Comparison of ENCODE assay signal across 22 cellular contexts in the genomic region with DNA sequence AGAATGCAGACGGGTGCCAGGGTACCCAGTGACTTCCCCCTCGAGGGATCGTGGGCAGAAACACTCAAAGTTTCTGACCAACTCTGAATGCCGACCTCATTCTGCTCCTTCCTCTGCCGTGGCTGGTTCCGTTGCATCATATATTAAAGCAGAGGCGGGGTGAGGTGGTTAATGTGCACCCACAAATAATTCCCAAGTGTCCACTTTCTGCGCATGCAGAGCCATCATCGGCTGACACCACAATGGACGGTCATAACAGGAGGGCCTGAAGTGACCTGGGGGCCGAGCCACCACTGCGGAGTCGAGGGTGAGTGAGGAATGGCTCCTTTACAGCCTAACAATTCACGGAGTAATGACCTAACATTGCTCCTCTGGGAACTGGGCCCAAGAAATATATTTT. TPM values are rescaled to one million over a fixed set of nuclear protein-coding genes. Genes with fewer than 3 reads are reported as not detected.
"Had no signal": no experiment of that assay in that cellular context is flagged by ENCODE, and none has a peak within 500 bp of the region (broad histone marks: within the 10 kb centered on the region; RNA-seq: fewer than 3 reads in every experiment).

No MANE protein-coding gene starts in this region.

- H3K36me3 Mint-ChIP-seq: activated naive CD8-positive, alpha-beta T cell; natural killer cell treated with Interleukin-12 subunit alpha and Interleukin-12 subunit beta and Interleukin-15 and Interleukin-18, amount 100 ng/mL, for 72 hours had no signal

- H3K4me3 Mint-ChIP-seq: activated naive CD8-positive, alpha-beta T cell; activated T-helper 17 cell treated with anti-CD3 and anti-CD28 coated beads, Interleukin-2, amount 50 U/mL, for 72 hours; endodermal cell; natural killer cell treated with Interleukin-12 subunit alpha and Interleukin-12 subunit beta and Interleukin-15 and Interleukin-18, amount 100 ng/mL, for 72 hours; stimulated activated naive CD8-positive, alpha-beta T cell treated with anti-CD3 and anti-CD28 coated beads, Interleukin-15, Interleukin-2, amounts not matched to agents 100 ng/mL and 50 ng/mL, for 24 hours had no signal

- H3K4me3 ChIP-seq: adrenal gland, ascending aorta, colonic mucosa, dorsolateral prefrontal cortex, left lung, lung, thyroid gland had no signal

- H3K4me1 Mint-ChIP-seq: activated T-helper 17 cell treated with anti-CD3 and anti-CD28 coated beads, Interleukin-2, amount 50 U/mL, for 72 hours had no signal

- H3K27ac Mint-ChIP-seq: activated naive CD8-positive, alpha-beta T cell; activated T-helper 17 cell treated with anti-CD3 and anti-CD28 coated beads, Interleukin-2, amount 50 U/mL, for 72 hours; endodermal cell; natural killer cell treated with Interleukin-12 subunit alpha and Interleukin-12 subunit beta and Interleukin-15 and Interleukin-18, amount 100 ng/mL, for 72 hours; progenitor cell of endocrine pancreas; stimulated activated naive CD8-positive, alpha-beta T cell treated with anti-CD3 and anti-CD28 coated beads, Interleukin-15, Interleukin-2, amounts not matched to agents 100 ng/mL and 50 ng/mL, for 24 hours had no signal

- H3K9me3 ChIP-seq: adrenal gland, ascending aorta, colonic mucosa, left lung, thyroid gland had no signal

- H3K36me3 ChIP-seq: adrenal gland, ascending aorta, colonic mucosa, left lung, thyroid gland had no signal

- H3K27ac ChIP-seq: adrenal gland, ascending aorta, colonic mucosa, dorsolateral prefrontal cortex, left lung, thyroid gland had no signal

- ATAC-seq: activated T-helper 17 cell treated with anti-CD3 and anti-CD28 coated beads, Interleukin-2, amount 50 U/mL, for 72 hours; left lung; natural killer cell treated with Interleukin-12 subunit alpha and Interleukin-12 subunit beta and Interleukin-15 and Interleukin-18, amount 100 ng/mL, for 72 hours had no signal

- DNase-seq: activated CD4-positive, alpha-beta T cell treated with anti-CD3 and anti-CD28 coated beads for 1 hour; activated naive CD4-positive, alpha-beta T cell; activated T-cell treated with anti-CD3 and anti-CD28 coated beads, Interleukin-2, amount 50 U/mL, for 1 hour; adrenal gland; central memory CD4-positive, alpha-beta T cell; colonic mucosa; dorsolateral prefrontal cortex; left lung; nucleus accumbens; retina; stimulated activated CD4-positive, alpha-beta T cell treated with anti-CD3 and anti-CD28 coated beads, Interleukin-4, amount 100 ng/mL, for 4 hours; substantia nigra; T-helper 1 cell; thyroid gland had no signal

- H3K9me3 Mint-ChIP-seq: activated T-helper 17 cell treated with anti-CD3 and anti-CD28 coated beads, Interleukin-2, amount 50 U/mL, for 72 hours; endodermal cell; natural killer cell treated with Interleukin-12 subunit alpha and Interleukin-12 subunit beta and Interleukin-15 and Interleukin-18, amount 100 ng/mL, for 72 hours; stimulated activated naive CD8-positive, alpha-beta T cell treated with anti-CD3 and anti-CD28 coated beads, Interleukin-15, Interleukin-2, amounts not matched to agents 100 ng/mL and 50 ng/mL, for 24 hours had no signal

- H3K4me1 ChIP-seq: adrenal gland, ascending aorta, colonic mucosa, left lung had no signal

- H3K27me3 ChIP-seq: adrenal gland, ascending aorta, colonic mucosa, thyroid gland had no signal

RNA-seq across cellular contexts. Expression of gene GLI2, which starts 32.9 kb away (rescaled TPM):
- total RNA-seq: activated T-helper 17 cell treated with anti-CD3 and anti-CD28 coated beads, Interleukin-2, amount 50 U/mL, for 72 hours had no signal
